In genomic region chr3:185200639-185201038, GRCh38 we compare ENCODE assay signal across 14 cellular contexts. TPM values are rescaled to one million over a fixed set of nuclear protein-coding genes. Genes with fewer than 3 reads are reported as not detected.
A peak's percentile ranks its signal among the peaks of the same experiment; 100 is the strongest.
DNase-seq lines count a peak whose midpoint lies in the region; TF ChIP-seq lines count a peak whose summit lies in the region.
"Had no signal": no experiment of that assay in that cellular context is flagged by ENCODE, and none has a peak within 500 bp of the region (broad histone marks: within the 10 kb centered on the region; RNA-seq: fewer than 3 reads in every experiment).

No MANE protein-coding gene starts in this region.

- H3K4me3 ChIP-seq in brain microvascular endothelial cell (ENCODE audit: low read depth, low read length): no peak overlapping the region
- no peak overlapping the region for H3K4me3 ChIP-seq in right atrium auricular region
- H3K4me3 ChIP-seq: heart left ventricle, stomach had no signal

- H3K27ac ChIP-seq in brain microvascular endothelial cell (peak overlapping the region; percentile 7), right atrium auricular region (no peak overlapping the region)
- H3K27ac ChIP-seq: heart left ventricle, stomach had no signal

- TF ChIP-seq CTCF in brain microvascular endothelial cell (IDR thresholded peaks at IDR 0.05; ENCODE audit: low read depth, low read length, missing control alignments) (no peak), right atrium auricular region (IDR thresholded peaks at IDR 0.05) (no peak)

- DNase-seq in A172 (ENCODE audit: low spot score) (peak; percentile 53), HS-5 (ENCODE audit: low read depth) (peak; percentile 45), brain microvascular endothelial cell (peak; percentile 84), iris pigment epithelial cell (ENCODE audit: low read depth) (peak; percentile 83), right atrium auricular region (ENCODE audit: low spot score) (no peak), 8988T (no peak), foreskin melanocyte (no peak)
- no peak for DNase-seq in stimulated activated CD4-positive, alpha-beta T cell treated with anti-CD3 and anti-CD28 coated beads, Interleukin-15, amount 100 ng/mL, for 24 hours
- DNase-seq: activated CD4-positive, CD25-positive, alpha-beta regulatory T cell; activated naive CD8-positive, alpha-beta T cell treated with anti-CD3 and anti-CD28 coated beads for 36 hours; heart left ventricle; natural killer cell; stomach; SW 1271 had no signal

- no peaks in the 10 kb centered on the region for H3K36me3 ChIP-seq in brain microvascular endothelial cell (replicated peaks)
- no peaks in the 10 kb centered on the region for H3K36me3 ChIP-seq in right atrium auricular region

- in situ Hi-C loops in brain microvascular endothelial cell (cut with HindIII; ENCODE audit: low pct_ligation_motif_present, low sequenced_read_pairs): no loop called here

- no peaks in the 10 kb centered on the region for H3K27me3 ChIP-seq in brain microvascular endothelial cell (replicated peaks)
- no peaks in the 10 kb centered on the region for H3K27me3 ChIP-seq in right atrium auricular region
- H3K27me3 ChIP-seq: heart left ventricle, stomach had no signal

- no peaks in the 10 kb centered on the region for H3K9me3 ChIP-seq in right atrium auricular region
- H3K9me3 ChIP-seq: heart left ventricle, stomach had no signal

- no peaks in the 10 kb centered on the region for H3K4me1 ChIP-seq in right atrium auricular region
- H3K4me1 ChIP-seq: heart left ventricle, stomach had no signal

RNA-seq across cellular contexts. Expression of gene C3orf70, which starts 47.8 kb away (rescaled TPM):
- 2.1 and 2.4 TPM in 2 replicates for total RNA-seq in A172 (2014; rRNA removed; shearing (Covaris generic))
- 1 to 10 TPM; 2.6 to 3.4 TPM for total RNA-seq in right atrium auricular region

RNA-seq across cellular contexts. Expression of gene EHHADH, which starts 53.2 kb away (rescaled TPM):
- total RNA-seq in A172 (2014; rRNA removed; shearing (Covaris generic)): 2.3 and 10.2 TPM in 2 replicates
- 10 to 100 TPM in 1 of 2 donors, 1 to 10 TPM in 1; 3.6 to 24.3 TPM for total RNA-seq in right atrium auricular region

Comparison
In these comparisons a context has a peak if more than half of its experiments do, and no peak if none do; other contexts are left out.
1. DNase-seq: peak in A172 (single experiment), HS-5 (single experiment), brain microvascular endothelial cell (single experiment) and iris pigment epithelial cell (single experiment); none in right atrium auricular region (single experiment), 8988T (single experiment), stimulated activated CD4-positive, alpha-beta T cell treated with anti-CD3 and anti-CD28 coated beads, Interleukin-15, amount 100 ng/mL, for 24 hours (single experiment) and foreskin melanocyte (single experiment).